In the genomic region with DNA sequence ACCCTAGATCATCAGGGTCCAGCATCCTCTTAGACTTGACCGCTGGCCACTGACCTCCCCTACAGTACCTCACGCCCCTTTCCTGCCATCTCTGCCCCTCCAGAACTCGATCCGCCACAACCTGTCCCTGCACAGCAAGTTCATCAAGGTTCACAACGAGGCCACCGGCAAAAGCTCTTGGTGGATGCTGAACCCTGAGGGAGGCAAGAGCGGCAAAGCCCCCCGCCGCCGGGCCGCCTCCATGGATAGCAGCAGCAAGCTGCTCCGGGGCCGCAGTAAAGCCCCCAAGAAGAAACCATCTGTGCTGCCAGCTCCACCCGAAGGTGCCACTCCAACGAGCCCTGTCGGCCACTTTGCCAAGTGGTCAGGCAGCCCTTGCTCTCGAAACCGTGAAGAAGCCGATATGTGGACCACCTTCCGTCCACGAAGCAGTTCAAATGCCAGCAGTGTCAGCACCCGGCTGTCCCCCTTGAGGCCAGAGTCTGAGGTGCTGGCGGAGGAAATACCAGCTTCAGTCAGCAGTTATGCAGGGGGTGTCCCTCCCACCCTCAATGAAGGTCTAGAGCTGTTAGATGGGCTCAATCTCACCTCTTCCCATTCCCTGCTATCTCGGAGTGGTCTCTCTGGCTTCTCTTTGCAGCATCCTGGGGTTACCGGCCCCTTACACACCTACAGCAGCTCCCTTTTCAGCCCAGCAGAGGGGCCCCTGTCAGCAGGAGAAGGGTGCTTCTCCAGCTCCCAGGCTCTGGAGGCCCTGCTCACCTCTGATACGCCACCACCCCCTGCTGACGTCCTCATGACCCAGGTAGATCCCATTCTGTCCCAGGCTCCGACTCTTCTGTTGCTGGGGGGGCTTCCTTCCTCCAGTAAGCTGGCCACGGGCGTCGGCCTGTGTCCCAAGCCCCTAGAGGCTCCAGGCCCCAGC, we compare ENCODE assay signal across 1 cellular context.
TF ChIP-seq lines count a peak whose summit lies in the region.

No MANE protein-coding gene starts in this region.

TF ChIP-seq in GM12878, 131 proteins besides CTCF, POLR2A, EP300 and RAD21:
- TF ChIP-seq GATAD2B (conservative IDR thresholded peaks at IDR 0.05; ENCODE audit: low read depth), result no peak
